1 cellular context compared by ENCODE assay signal in genomic region chr1:214022229-214022791, GRCh38.
TF ChIP-seq lines count a peak whose summit lies in the region.

No MANE protein-coding gene starts in this region.

TF ChIP-seq in K562, 482 proteins besides CTCF, POLR2A, EP300 and RAD21 (continued from another document):
- TF ChIP-seq, protein P1, sequence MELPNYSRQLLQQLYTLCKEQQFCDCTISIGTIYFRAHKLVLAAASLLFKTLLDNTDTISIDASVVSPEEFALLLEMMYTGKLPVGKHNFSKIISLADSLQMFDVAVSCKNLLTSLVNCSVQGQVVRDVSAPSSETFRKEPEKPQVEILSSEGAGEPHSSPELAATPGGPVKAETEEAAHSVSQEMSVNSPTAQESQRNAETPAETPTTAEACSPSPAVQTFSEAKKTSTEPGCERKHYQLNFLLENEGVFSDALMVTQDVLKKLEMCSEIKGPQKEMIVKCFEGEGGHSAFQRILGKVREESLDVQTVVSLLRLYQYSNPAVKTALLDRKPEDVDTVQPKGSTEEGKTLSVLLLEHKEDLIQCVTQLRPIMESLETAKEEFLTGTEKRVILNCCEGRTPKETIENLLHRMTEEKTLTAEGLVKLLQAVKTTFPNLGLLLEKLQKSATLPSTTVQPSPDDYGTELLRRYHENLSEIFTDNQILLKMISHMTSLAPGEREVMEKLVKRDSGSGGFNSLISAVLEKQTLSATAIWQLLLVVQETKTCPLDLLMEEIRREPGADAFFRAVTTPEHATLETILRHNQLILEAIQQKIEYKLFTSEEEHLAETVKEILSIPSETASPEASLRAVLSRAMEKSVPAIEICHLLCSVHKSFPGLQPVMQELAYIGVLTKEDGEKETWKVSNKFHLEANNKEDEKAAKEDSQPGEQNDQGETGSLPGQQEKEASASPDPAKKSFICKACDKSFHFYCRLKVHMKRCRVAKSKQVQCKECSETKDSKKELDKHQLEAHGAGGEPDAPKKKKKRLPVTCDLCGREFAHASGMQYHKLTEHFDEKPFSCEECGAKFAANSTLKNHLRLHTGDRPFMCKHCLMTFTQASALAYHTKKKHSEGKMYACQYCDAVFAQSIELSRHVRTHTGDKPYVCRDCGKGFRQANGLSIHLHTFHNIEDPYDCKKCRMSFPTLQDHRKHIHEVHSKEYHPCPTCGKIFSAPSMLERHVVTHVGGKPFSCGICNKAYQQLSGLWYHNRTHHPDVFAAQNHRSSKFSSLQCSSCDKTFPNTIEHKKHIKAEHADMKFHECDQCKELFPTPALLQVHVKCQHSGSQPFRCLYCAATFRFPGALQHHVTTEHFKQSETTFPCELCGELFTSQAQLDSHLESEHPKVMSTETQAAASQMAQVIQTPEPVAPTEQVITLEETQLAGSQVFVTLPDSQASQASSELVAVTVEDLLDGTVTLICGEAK (IDR thresholded peaks at IDR 0.05) = no peak
- TF ChIP-seq, protein P1 (CRISPR knock-in tag; IDR thresholded peaks at IDR 0.05) = no peak
- TF ChIP-seq CEBPG (CRISPR knock-in tag; IDR thresholded peaks at IDR 0.05) (no peak), CEBPG (tag; conservative IDR thresholded peaks at IDR 0.05 in 1 of 2, IDR thresholded peaks at IDR 0.05 in 1 of 2) (peak in 1 of 2 experiments; percentile 30; a peak in 1 of 4 replicates)
